24 cellular contexts compared by ENCODE assay signal in genomic region chr20:62012631-62013030, GRCh38. TPM values are rescaled to one million over a fixed set of nuclear protein-coding genes. Genes with fewer than 3 reads are reported as not detected.
DNase-seq lines count a peak whose midpoint lies in the region; ATAC-seq and TF ChIP-seq lines count a peak whose summit lies in the region.
"Had no signal": no experiment of that assay in that cellular context is flagged by ENCODE, and none has a peak within 500 bp of the region (broad histone marks: within the 10 kb centered on the region; RNA-seq: fewer than 3 reads in every experiment).

No MANE protein-coding gene starts in this region.

- peaks cover 0 to 17% (median 4%) of the 10 kb centered on the region in 9 donors for H3K4me1 ChIP-seq in heart right ventricle
- no peaks in the 10 kb centered on the region for H3K4me1 ChIP-seq in lower lobe of right lung
- H3K4me1 ChIP-seq: BE2C had no signal

- H3K9me3 ChIP-seq in heart right ventricle (no peaks in the 10 kb centered on the region), lower lobe of right lung (no peaks in the 10 kb centered on the region)
- H3K9me3 ChIP-seq: BE2C, BLaER1 had no signal

- H3K27ac Mint-ChIP-seq in glutamatergic neuron (ENCODE audit: unreplicated experiment) = no peak overlapping the region
- H3K27ac Mint-ChIP-seq: CD4-positive, CD25-positive, alpha-beta regulatory T cell had no signal

- intact Hi-C loops in Right ventricle myocardium superior (cut with DNase I) (loop anchor here (5.0 kb wide), 1 partner anchor 145 kb away; no protein-coding TSS in a partner anchor), heart right ventricle (cut with DNase I) (loop anchor here in 7 of 10 donors (5.0 to 10.0 kb wide), 7 partner anchors 125 to 392 kb away; partner anchors contain the start of genes CABLES2 (in 2 of the 7), RPS21 (in 2 of the 7), PSMA7 (in 1 of the 7) and SS18L1 (in 1 of the 7)), lower lobe of right lung (cut with DNase I) (no loop called here)

- no peaks in the 10 kb centered on the region for H3K27me3 ChIP-seq in heart right ventricle
- H3K27me3 ChIP-seq in lower lobe of right lung (ENCODE audit: low read depth) = no peaks in the 10 kb centered on the region
- H3K27me3 ChIP-seq: BE2C, BLaER1 had no signal

- H3K4me3 Mint-ChIP-seq in glutamatergic neuron (ENCODE audit: unreplicated experiment) = peak overlapping the region; percentile 12
- H3K4me3 Mint-ChIP-seq: CD14-positive monocyte; CD4-positive, alpha-beta memory T cell; CD4-positive, CD25-positive, alpha-beta regulatory T cell; CD8-positive, alpha-beta memory T cell had no signal

- DNase-seq in Right ventricle myocardium superior (peak; percentile 17), heart right ventricle (no peak), glutamatergic neuron (no peak), lower lobe of right lung (peak; percentile 39), T1000 (lab: John Stamatoyannopoulos, UW) (no peak)
- no peak for DNase-seq in stimulated activated naive CD4-positive, alpha-beta T cell treated with Interleukin-2 at 50 U/mL for 16 hours (lab: John Stamatoyannopoulos, UW)
- DNase-seq: 8988T; ACHN; BE2C; C1 segment of cervical spinal cord; CD4-positive, alpha-beta memory T cell; CD4-positive, CD25-positive, alpha-beta regulatory T cell; CD8-positive, alpha-beta memory T cell; COR-L47; DMS 273 treated with DMSO at 0.1 percent for 48 hours; DMS153; DMS53; DMS79; DND-41; EL; GDM1 had no signal

- H3K27me3 Mint-ChIP-seq in glutamatergic neuron (ENCODE audit: unreplicated experiment) = no peaks in the 10 kb centered on the region
- H3K27me3 Mint-ChIP-seq: CD4-positive, alpha-beta memory T cell; CD4-positive, CD25-positive, alpha-beta regulatory T cell; CD8-positive, alpha-beta memory T cell had no signal

- no peak for ATAC-seq in Right ventricle myocardium superior (ENCODE audit: poor library complexity)
- ATAC-seq in heart right ventricle = no peak
- no peak for ATAC-seq in lower lobe of right lung
- ATAC-seq in HG03097 (IDR thresholded peaks at IDR 0.05; ENCODE audit: low FRiP score, unreplicated experiment) = no peak

- H3K9me3 Mint-ChIP-seq in glutamatergic neuron (ENCODE audit: unreplicated experiment) = peaks cover 13% of the 10 kb centered on the region
- H3K9me3 Mint-ChIP-seq: CD4-positive, alpha-beta memory T cell; CD4-positive, CD25-positive, alpha-beta regulatory T cell; CD8-positive, alpha-beta memory T cell had no signal

- H3K4me3 ChIP-seq in heart right ventricle (no peak overlapping the region), lower lobe of right lung (no peak overlapping the region)
- H3K4me3 ChIP-seq: BLaER1 had no signal

- H3K27ac ChIP-seq in heart right ventricle = no peak overlapping the region
- no peak overlapping the region for H3K27ac ChIP-seq in lower lobe of right lung
- H3K27ac ChIP-seq: BLaER1 had no signal

- TF ChIP-seq CTCF in heart right ventricle (IDR thresholded peaks at IDR 0.05) = no peak
- no peak for TF ChIP-seq CTCF in glutamatergic neuron (IDR thresholded peaks at IDR 0.05; ENCODE audit: partially characterized antibody, unreplicated experiment)
- TF ChIP-seq CTCF in lower lobe of right lung (IDR thresholded peaks at IDR 0.05) = no peak

- peaks cover 0 to 60% (median 22%) of the 10 kb centered on the region in 9 donors for H3K36me3 ChIP-seq in heart right ventricle
- peaks cover 52% of the 10 kb centered on the region for H3K36me3 ChIP-seq in lower lobe of right lung

- H3K36me3 Mint-ChIP-seq in glutamatergic neuron (ENCODE audit: unreplicated experiment) = no peaks in the 10 kb centered on the region

- 95 to 96% methylated on average over 12 of the region's 12 CpGs for WGBS in heart right ventricle, 2 donors

- H3K4me1 Mint-ChIP-seq in glutamatergic neuron (ENCODE audit: low read depth, unreplicated experiment) = peaks cover 1% of the 10 kb centered on the region

RNA-seq across cellular contexts. Expression of gene TAF4, which starts 53.0 kb away (rescaled TPM):
- total RNA-seq in Right ventricle myocardium superior = 11.6 TPM
- 10 to 100 TPM in 8 of 10 donors, 1 to 10 TPM in 2; 8.6 to 14.8 (median 11.8) TPM for total RNA-seq in heart right ventricle
- polyA plus RNA-seq in heart right ventricle = 1 to 10 TPM; 3.7 to 7.9 TPM
- 20.0 TPM for total RNA-seq in glutamatergic neuron (ENCODE audit: unreplicated experiment)
- total RNA-seq in lower lobe of right lung = 17.6 TPM

Comparison
In these comparisons a context has a peak if more than half of its experiments do, and no peak if none do; other contexts are left out.
1. DNase-seq: peak in Right ventricle myocardium superior (single experiment) and lower lobe of right lung (single experiment); none in heart right ventricle (0 of 2), glutamatergic neuron (single experiment), T1000 (single experiment) and stimulated activated naive CD4-positive, alpha-beta T cell treated with Interleukin-2 at 50 U/mL for 16 hours (single experiment).